In the genomic region with DNA sequence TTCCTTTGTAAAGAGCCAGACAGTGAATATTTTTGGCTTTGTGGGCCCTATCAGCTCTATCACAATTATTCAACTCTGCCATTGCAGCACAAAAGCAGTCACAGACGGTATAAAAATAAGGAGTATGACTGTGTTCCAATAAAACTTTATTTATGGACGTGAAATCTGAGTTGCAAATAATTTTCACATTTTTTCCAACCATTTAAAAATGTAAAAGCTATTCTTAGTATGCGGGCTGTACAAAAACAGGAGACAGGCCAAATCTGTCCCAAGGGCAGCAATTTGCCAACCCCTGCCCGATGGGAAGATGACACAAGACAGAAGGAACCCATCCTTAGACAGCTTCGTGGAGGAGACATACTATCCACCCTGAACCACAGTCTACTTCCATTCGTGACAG, we compare ENCODE assay signal across 17 cellular contexts.
"Had no signal": no experiment of that assay in that cellular context is flagged by ENCODE, and none has a peak within 500 bp of the region (broad histone marks: within the 10 kb centered on the region; RNA-seq: fewer than 3 reads in every experiment).

No MANE protein-coding gene starts in this region.

- H3K4me3 Mint-ChIP-seq: activated CD4-positive, alpha-beta memory T cell treated with anti-CD3 and anti-CD28 coated beads for 36 hours; activated CD8-positive, alpha-beta memory T cell treated with anti-CD3 and anti-CD28 coated beads, Interleukin-2, amount 10 ng/mL, durations not matched to agents 7 days and 5 days; activated naive CD4-positive, alpha-beta T cell treated with anti-CD3 and anti-CD28 coated beads, Interleukin-2, amount 10 ng/mL, durations not matched to agents 7 days and 5 days had no signal

- H3K36me3 ChIP-seq: adrenal gland, colonic mucosa had no signal

- ATAC-seq: activated CD8-positive, alpha-beta memory T cell treated with anti-CD3 and anti-CD28 coated beads, Interleukin-2, amount 10 ng/mL, durations not matched to agents 7 days and 5 days; esophagus mucosa; left colon had no signal

- H3K27ac ChIP-seq: adrenal gland, colonic mucosa, parathyroid adenoma, VCaP had no signal

- H3K27me3 ChIP-seq: adrenal gland, colonic mucosa had no signal

- H3K4me1 ChIP-seq: colonic mucosa had no signal

- DNase-seq: activated CD4-positive, alpha-beta memory T cell treated with anti-CD3 and anti-CD28 coated beads for 36 hours; activated CD8-positive, alpha-beta memory T cell treated with anti-CD3 and anti-CD28 coated beads, Interleukin-2, amount 10 ng/mL, durations not matched to agents 7 days and 5 days; activated naive CD4-positive, alpha-beta T cell treated with anti-CD3 and anti-CD28 coated beads, Interleukin-2, amount 10 ng/mL, durations not matched to agents 7 days and 5 days; activated T-cell treated with anti-CD3 and anti-CD28 coated beads, Interleukin-2, amount 50 U/mL, for 1 hour; adrenal gland; caudate nucleus; colonic mucosa; left colon; midbrain; stimulated activated CD4-positive, alpha-beta T cell treated with anti-CD3 and anti-CD28 coated beads, Interleukin-15, amount 100 ng/mL, for 24 hours; stimulated activated CD4-positive, alpha-beta T cell treated with anti-CD3 and anti-CD28 coated beads, Interleukin-4, amount 100 ng/mL, for 1 hour; stimulated activated naive CD4-positive, alpha-beta T cell; trophoblast cell had no signal

- H3K9me3 ChIP-seq: adrenal gland, colonic mucosa had no signal

- H3K9me3 Mint-ChIP-seq: activated CD4-positive, alpha-beta memory T cell treated with anti-CD3 and anti-CD28 coated beads for 36 hours; activated naive CD4-positive, alpha-beta T cell treated with anti-CD3 and anti-CD28 coated beads, Interleukin-2, amount 10 ng/mL, durations not matched to agents 7 days and 5 days had no signal

- H3K27ac Mint-ChIP-seq: activated CD4-positive, alpha-beta memory T cell treated with anti-CD3 and anti-CD28 coated beads for 36 hours; activated CD8-positive, alpha-beta memory T cell treated with anti-CD3 and anti-CD28 coated beads, Interleukin-2, amount 10 ng/mL, durations not matched to agents 7 days and 5 days; activated naive CD4-positive, alpha-beta T cell treated with anti-CD3 and anti-CD28 coated beads, Interleukin-2, amount 10 ng/mL, durations not matched to agents 7 days and 5 days had no signal

- H3K4me3 ChIP-seq: adrenal gland, colonic mucosa, lung had no signal
